ENCODE assay signal across 23 cellular contexts in genomic region chr22:48897959-48898358, GRCh38.
DNase-seq lines count a peak whose midpoint lies in the region; ATAC-seq and TF ChIP-seq lines count a peak whose summit lies in the region.
"Had no signal": no experiment of that assay in that cellular context is flagged by ENCODE, and none has a peak within 500 bp of the region (broad histone marks: within the 10 kb centered on the region; RNA-seq: fewer than 3 reads in every experiment).

No MANE protein-coding gene starts in this region.

- H3K9me3 Mint-ChIP-seq in activated CD4-positive, alpha-beta memory T cell treated with anti-CD3 and anti-CD28 coated beads for 36 hours, result no peaks in the 10 kb centered on the region
- no peaks in the 10 kb centered on the region for H3K9me3 Mint-ChIP-seq in natural killer cell
- H3K9me3 Mint-ChIP-seq: GM23338, IgD-negative memory B cell had no signal

- no peaks in the 10 kb centered on the region for H3K36me3 Mint-ChIP-seq in activated CD4-positive, alpha-beta memory T cell treated with anti-CD3 and anti-CD28 coated beads for 36 hours
- no peaks in the 10 kb centered on the region for H3K36me3 Mint-ChIP-seq in natural killer cell
- H3K36me3 Mint-ChIP-seq: CD4-positive, alpha-beta memory T cell; IgD-negative memory B cell had no signal

- peaks cover 0 to 6% (median 0%) of the 10 kb centered on the region in 3 donors for H3K27me3 ChIP-seq in sigmoid colon
- H3K27me3 ChIP-seq in effector memory CD4-positive, alpha-beta T cell (replicated peaks; ENCODE audit: control insufficient read depth, insufficient read depth, low read length, poor library complexity, severe bottlenecking), result no peaks in the 10 kb centered on the region

- CTCF ChIA-PET in activated CD4-positive, alpha-beta memory T cell treated with anti-CD3 and anti-CD28 coated beads for 36 hours (lab: Charles Lee), result no interaction called here

- DNase-seq in activated CD8-positive, alpha-beta memory T cell treated with anti-CD3 and anti-CD28 coated beads for 24 hours, result peak; percentile 37
- no peak for DNase-seq in activated CD8-positive, alpha-beta memory T cell treated with anti-CD3 and anti-CD28 coated beads, Interleukin-2, amount 50 U/mL, for 48 hours
- peak; percentile 4 for DNase-seq in activated CD4-positive, alpha-beta memory T cell treated with anti-CD3 and anti-CD28 coated beads for 36 hours
- DNase-seq in left lobe of liver (ENCODE audit: low spot score) (peak; percentile 29), sigmoid colon (peak; percentile 47), natural killer cell (no peak)
- DNase-seq in effector memory CD4-positive, alpha-beta T cell, result no peak
- DNase-seq: 8988T; Caco-2; CD4-positive, alpha-beta memory T cell; DND-41; MV-4-11; NCI-H1694; NCI-H2081; NCI-H2171; NCI-H345; NCI-H526 had no signal

- H3K27ac Mint-ChIP-seq in activated CD4-positive, alpha-beta memory T cell treated with anti-CD3 and anti-CD28 coated beads for 36 hours, result no peak overlapping the region
- no peak overlapping the region for H3K27ac Mint-ChIP-seq in natural killer cell
- H3K27ac Mint-ChIP-seq: CD4-positive, alpha-beta memory T cell; GM23338; IgD-negative memory B cell had no signal

- no peaks in the 10 kb centered on the region for H3K4me1 Mint-ChIP-seq in activated CD4-positive, alpha-beta memory T cell treated with anti-CD3 and anti-CD28 coated beads for 36 hours (ENCODE audit: low read depth)
- no peaks in the 10 kb centered on the region for H3K4me1 Mint-ChIP-seq in natural killer cell
- H3K4me1 Mint-ChIP-seq: CD4-positive, alpha-beta memory T cell; GM23338; IgD-negative memory B cell had no signal

- TF ChIP-seq CTCF in sigmoid colon (IDR thresholded peaks at IDR 0.05), result no peak
- no peak for TF ChIP-seq CTCF in natural killer cell (IDR thresholded peaks at IDR 0.05)

- WGBS in sigmoid colon, 2 donors, result 76 to 88% methylated on average over 8 of the region's 8 CpGs

- no peak for TF ChIP-seq EP300 in sigmoid colon (IDR thresholded peaks at IDR 0.05)

- ATAC-seq in left lobe of liver (no peak), natural killer cell (no peak), SK-N-SH treated with all-trans-retinoic acid at 6 μM for 48 hours (no peak)
- ATAC-seq: GM12878, GM23338, Right ventricle myocardium inferior had no signal

- H3K27ac ChIP-seq in sigmoid colon, result no peak overlapping the region
- H3K27ac ChIP-seq in effector memory CD4-positive, alpha-beta T cell (ENCODE audit: insufficient read depth, low read length, poor library complexity, severe bottlenecking), result no peak overlapping the region
- H3K27ac ChIP-seq: BLaER1 treated with 17β-estradiol and CSF1 and Interleukin-3, amounts not matched to agents 10 nM and 100 nM had no signal

- H3K4me3 Mint-ChIP-seq in activated CD4-positive, alpha-beta memory T cell treated with anti-CD3 and anti-CD28 coated beads for 36 hours, result no peak overlapping the region
- no peak overlapping the region for H3K4me3 Mint-ChIP-seq in natural killer cell
- H3K4me3 Mint-ChIP-seq: CD4-positive, alpha-beta memory T cell; GM23338; IgD-negative memory B cell had no signal

- H3K4me3 ChIP-seq in sigmoid colon, result no peak overlapping the region
- H3K4me3 ChIP-seq in effector memory CD4-positive, alpha-beta T cell (ENCODE audit: insufficient read depth, low read depth, low read length, poor library complexity, severe bottlenecking), result no peak overlapping the region
- H3K4me3 ChIP-seq: BLaER1 treated with 17β-estradiol and CSF1 and Interleukin-3, amounts not matched to agents 10 nM and 100 nM; GM12878; GM23338 had no signal

- no peaks in the 10 kb centered on the region for H3K36me3 ChIP-seq in sigmoid colon
- H3K36me3 ChIP-seq in effector memory CD4-positive, alpha-beta T cell (ENCODE audit: control insufficient read depth, insufficient read depth, low read length), result no peaks in the 10 kb centered on the region
- H3K36me3 ChIP-seq: BLaER1 treated with 17β-estradiol and CSF1 and Interleukin-3, amounts not matched to agents 10 nM and 100 nM had no signal

- H3K9me3 ChIP-seq in sigmoid colon, result no peaks in the 10 kb centered on the region
- no peaks in the 10 kb centered on the region for H3K9me3 ChIP-seq in effector memory CD4-positive, alpha-beta T cell (ENCODE audit: control insufficient read depth, low read length)
- H3K9me3 ChIP-seq: BLaER1 treated with 17β-estradiol and CSF1 and Interleukin-3, amounts not matched to agents 10 nM and 100 nM; Caco-2 had no signal

- H3K27me3 Mint-ChIP-seq in activated CD4-positive, alpha-beta memory T cell treated with anti-CD3 and anti-CD28 coated beads for 36 hours, result peaks cover 13% of the 10 kb centered on the region
- H3K27me3 Mint-ChIP-seq in natural killer cell (ENCODE audit: low read depth in 2 of 2), result peaks cover 0 to 3% of the 10 kb centered on the region in 2 donors
- H3K27me3 Mint-ChIP-seq: IgD-negative memory B cell had no signal

- POLR2A ChIA-PET in activated CD4-positive, alpha-beta memory T cell treated with anti-CD3 and anti-CD28 coated beads for 36 hours (lab: Charles Lee), result no interaction called here

- H3K4me1 ChIP-seq in sigmoid colon, result no peaks in the 10 kb centered on the region
- H3K4me1 ChIP-seq in effector memory CD4-positive, alpha-beta T cell (ENCODE audit: control insufficient read depth, insufficient read depth, low read length, poor library complexity, severe bottlenecking), result no peaks in the 10 kb centered on the region
- H3K4me1 ChIP-seq: Caco-2 had no signal

- TF ChIP-seq POLR2A in sigmoid colon (IDR thresholded peaks at IDR 0.05), result no peak

- intact Hi-C loops in activated CD4-positive, alpha-beta memory T cell treated with anti-CD3 and anti-CD28 coated beads for 36 hours (cut with micrococcal nuclease), result no loop called here
- intact Hi-C loops in sigmoid colon (cut with DNase I), result no loop called here
- intact Hi-C loops in natural killer cell (cut with micrococcal nuclease), result no loop called here

TF ChIP-seq in SK-N-SH treated with all-trans-retinoic acid at 6 μM for 48 hours, 23 proteins besides CTCF, POLR2A, EP300 and RAD21:
- no peak for TF ChIP-seq BACH2 (CRISPR knock-in tag; IDR thresholded peaks at IDR 0.05; ENCODE audit: borderline replicate concordance)
- TF ChIP-seq ARNTL (CRISPR knock-in tag; IDR thresholded peaks at IDR 0.05; ENCODE audit: borderline replicate concordance, low read depth), result no peak
- TF ChIP-seq CREB5 (CRISPR knock-in tag; IDR thresholded peaks at IDR 0.05; ENCODE audit: low read depth), result no peak
- TF ChIP-seq ZFP3 (CRISPR knock-in tag; IDR thresholded peaks at IDR 0.05), result no peak
- no peak for TF ChIP-seq OSR1 (CRISPR knock-in tag; IDR thresholded peaks at IDR 0.05)
- no peak for TF ChIP-seq TSHZ2 (CRISPR knock-in tag; IDR thresholded peaks at IDR 0.05)
- TF ChIP-seq CSRNP3 (CRISPR knock-in tag; IDR thresholded peaks at IDR 0.05), result no peak

Comparison
In these comparisons a context has a peak if more than half of its experiments do, and no peak if none do; other contexts are left out.
1. DNase-seq: peak in activated CD8-positive, alpha-beta memory T cell treated with anti-CD3 and anti-CD28 coated beads for 24 hours (single experiment), activated CD4-positive, alpha-beta memory T cell treated with anti-CD3 and anti-CD28 coated beads for 36 hours (single experiment), left lobe of liver (single experiment) and sigmoid colon (single experiment); none in activated CD8-positive, alpha-beta memory T cell treated with anti-CD3 and anti-CD28 coated beads, Interleukin-2, amount 50 U/mL, for 48 hours (single experiment), natural killer cell (single experiment) and effector memory CD4-positive, alpha-beta T cell (0 of 3).